Comparison of ENCODE assay signal across 23 cellular contexts in genomic region chr12:105888696-105889095, GRCh38.
A peak's percentile ranks its signal among the peaks of the same experiment; 100 is the strongest.
DNase-seq lines count a peak whose midpoint lies in the region; ATAC-seq, FAIRE-seq and TF ChIP-seq lines count a peak whose summit lies in the region.
"Had no signal": no experiment of that assay in that cellular context is flagged by ENCODE, and none has a peak within 500 bp of the region (broad histone marks: within the 10 kb centered on the region; RNA-seq: fewer than 3 reads in every experiment).

No MANE protein-coding gene starts in this region.

- H3K4me3 ChIP-seq in liver (ENCODE audit: low read depth in 1 of 3, low read length in 3 of 3): no peak overlapping the region
- H3K4me3 ChIP-seq in HepG2 (replicated peaks in 1 of 3; ENCODE audit: insufficient read depth in 1 of 3, low read depth in 2 of 3, low read length in 3 of 3): no peak overlapping the region
- H3K4me3 ChIP-seq in K562: no peak overlapping the region
- H3K4me3 ChIP-seq in mesenchymal stem cell (ENCODE audit: insufficient read depth in 1 of 2, low read depth in 1 of 2, low read length in 2 of 2): no peak overlapping the region
- H3K4me3 ChIP-seq: psoas muscle, SJSA1 had no signal

- H2AFZ ChIP-seq in HepG2 (ENCODE audit: low read length) (no peak overlapping the region), K562 (ENCODE audit: low read depth, low read length) (0 out of 2 replicates have a peak overlapping the region, but pooled peaks have one; percentile 11), mesenchymal stem cell (ENCODE audit: low read depth, low read length) (no peak overlapping the region)

- H3K14ac ChIP-seq in mesenchymal stem cell (ENCODE audit: low read length in 2 of 2): no peak overlapping the region

- H2BK12ac ChIP-seq in mesenchymal stem cell (ENCODE audit: low read length in 2 of 2): no peak overlapping the region

- no peaks in the 10 kb centered on the region for H3K9me1 ChIP-seq in K562 (ENCODE audit: control insufficient read depth, insufficient read depth, low read length)

- no peak for TF ChIP-seq EP300 in HepG2 (IDR thresholded peaks at IDR 0.05; ENCODE audit: low read depth in 2 of 2, low read length in 2 of 2)
- TF ChIP-seq EP300 in HepG2 (CRISPR knock-in tag; IDR thresholded peaks at IDR 0.05; ENCODE audit: borderline replicate concordance): no peak
- no peak for TF ChIP-seq EP300 in K562 (IDR thresholded peaks at IDR 0.05; ENCODE audit: low read length)

- H3K18ac ChIP-seq in mesenchymal stem cell (ENCODE audit: low read depth in 1 of 2, low read length in 2 of 2): no peak overlapping the region

- no peak overlapping the region for H2BK15ac ChIP-seq in mesenchymal stem cell (ENCODE audit: low read depth, poor library complexity, severe bottlenecking)

- no peak overlapping the region for H3K4me2 ChIP-seq in HepG2 (ENCODE audit: low read depth, low read length)
- no peak overlapping the region for H3K4me2 ChIP-seq in K562 (ENCODE audit: insufficient read depth, low read length)
- no peak overlapping the region for H3K4me2 ChIP-seq in mesenchymal stem cell (ENCODE audit: low read length, poor library complexity, severe bottlenecking)

- TF ChIP-seq POLR2A in HepG2 (IDR thresholded peaks at IDR 0.05; ENCODE audit: insufficient read depth in 1 of 2, low read depth in 2 of 2, low read length in 2 of 2): no peak
- TF ChIP-seq POLR2A in K562 (conservative IDR thresholded peaks at IDR 0.05): no peak

- no peak for TF ChIP-seq CTCF in liver (IDR thresholded peaks at IDR 0.05; ENCODE audit: low read depth, low read length, missing input control)
- no peak for TF ChIP-seq CTCF in HepG2 (CRISPR knock-in tag; IDR thresholded peaks at IDR 0.05)
- no peak for TF ChIP-seq CTCF in K562 (IDR thresholded peaks at IDR 0.05 in 2 of 3, conservative IDR thresholded peaks at IDR 0.05 in 1 of 3; ENCODE audit: insufficient read depth in 2 of 3, low read depth in 1 of 3, low read length in 3 of 3)
- TF ChIP-seq CTCF in omental fat pad (IDR thresholded peaks at IDR 0.05): no peak

- H4K8ac ChIP-seq in mesenchymal stem cell (ENCODE audit: low read length): no peak overlapping the region

- H3K4me1 ChIP-seq in liver (ENCODE audit: control insufficient read depth in 4 of 4, insufficient read depth in 4 of 4, low read length in 3 of 4): no peaks in the 10 kb centered on the region
- no peaks in the 10 kb centered on the region for H3K4me1 ChIP-seq in HepG2 (ENCODE audit: insufficient read depth, low read length)
- H3K4me1 ChIP-seq in K562 (replicated peaks in 1 of 2; ENCODE audit: control insufficient read depth in 2 of 2, insufficient read depth in 2 of 2, low read length in 2 of 2): no peaks in the 10 kb centered on the region; a peak in 1 of 5 replicates
- no peaks in the 10 kb centered on the region for H3K4me1 ChIP-seq in mesenchymal stem cell (ENCODE audit: control insufficient read depth, insufficient read depth, low read depth, low read length)
- H3K4me1 ChIP-seq: psoas muscle, SJSA1 had no signal

- no peak overlapping the region for H3K4ac ChIP-seq in mesenchymal stem cell (ENCODE audit: low read depth in 1 of 2, low read length in 2 of 2)

- in situ Hi-C loops in HepG2 (cut with HindIII; ENCODE audit: extremely low pct_ligation_motif_present, low pct_unique_long_range_greater_than_20kb) (no loop called here), K562 (cut with MboI) (no loop called here)

- H4K91ac ChIP-seq in mesenchymal stem cell (ENCODE audit: low read length): no peak overlapping the region

- POLR2A ChIA-PET in HepG2 (lab: Yijun Ruan, JAX) (no interaction called here), K562 (lab: Yijun Ruan, JAX) (interaction anchor here (1.1 kb wide), 1 partner anchor 9 kb away, joined by 3 read pairs; no protein-coding TSS in a partner anchor)

- TF ChIP-seq RAD21 in liver (IDR thresholded peaks at IDR 0.05): peak; percentile 10 to 21
- TF ChIP-seq RAD21 in HepG2 (CRISPR knock-in tag; IDR thresholded peaks at IDR 0.05): no peak
- no peak for TF ChIP-seq RAD21 in K562 (CRISPR knock-in tag; conservative IDR thresholded peaks at IDR 0.05 in 1 of 2, IDR thresholded peaks at IDR 0.05 in 1 of 2)

- H2AK5ac ChIP-seq in mesenchymal stem cell (ENCODE audit: low read length, severe bottlenecking): no peak overlapping the region

- DNase-seq in HepG2 (ENCODE audit: low spot score) (no peak), K562 (ENCODE audit: extremely low read depth in 1 of 4, low spot score in 3 of 4) (no peak), mesenchymal stem cell (peak; percentile 14), cerebellum (ENCODE audit: low spot score) (no peak), MV-4-11 (lab: John Stamatoyannopoulos, UW) (no peak), omental fat pad (ENCODE audit: low spot score) (no peak)
- DNase-seq: activated CD4-positive, alpha-beta T cell treated with anti-CD3 and anti-CD28 coated beads, Interleukin-2, amount 50 U/mL, for 48 hours; activated naive CD4-positive, alpha-beta T cell treated with anti-CD3 and anti-CD28 coated beads for 36 hours; amygdala; caudate nucleus; CD8-positive, alpha-beta T cell; NCI-H1105; NCI-H2029; NCI-H345; psoas muscle; stimulated activated naive CD4-positive, alpha-beta T cell treated with Interleukin-2 at 50 U/mL for 16 hours; T-cell had no signal

- ATAC-seq in HepG2 (no peak), K562 (no peak), GM21723 (IDR thresholded peaks at IDR 0.05; ENCODE audit: unreplicated experiment) (no peak), omental fat pad (ENCODE audit: low FRiP score) (no peak)
- ATAC-seq: CD8-positive, alpha-beta T cell; psoas muscle; T-cell had no signal

- BruUV-seq in HepG2 (replicated peaks; lab: Mats Ljungman, UMichigan) (no TSS peak), K562 (replicated peaks; lab: Mats Ljungman, UMichigan) (no TSS peak)

- H3K79me2 ChIP-seq in HepG2 (ENCODE audit: insufficient read depth, low read length) (no peaks in the 10 kb centered on the region), K562 (ENCODE audit: control insufficient read depth, insufficient read depth, low read length) (no peaks in the 10 kb centered on the region)

- no peak for FAIRE-seq in HepG2 (lab: Jason Lieb, UNC)
- no peak for FAIRE-seq in K562 (lab: Jason Lieb, UNC)
- FAIRE-seq: endometrium, H54, islet of Langerhans had no signal

- H3K36me3 ChIP-seq in liver (ENCODE audit: control insufficient read depth in 4 of 4, insufficient read depth in 3 of 4, low read depth in 1 of 4, low read length in 3 of 4) (no peaks in the 10 kb centered on the region), HepG2 (replicated peaks in 1 of 2; ENCODE audit: control insufficient read depth in 1 of 2, insufficient read depth in 2 of 2, low read length in 2 of 2) (no peaks in the 10 kb centered on the region), K562 (ENCODE audit: control insufficient read depth, insufficient read depth, low read length) (no peaks in the 10 kb centered on the region), mesenchymal stem cell (ENCODE audit: control insufficient read depth in 1 of 2, insufficient read depth in 2 of 2, low read depth in 1 of 2, low read length in 2 of 2) (no peaks in the 10 kb centered on the region)
- H3K36me3 ChIP-seq: SJSA1 had no signal

- H2BK120ac ChIP-seq in mesenchymal stem cell (ENCODE audit: low read depth, low read length): no peak overlapping the region

- H3K9me3 ChIP-seq in liver (ENCODE audit: control insufficient read depth in 4 of 4, low read length in 3 of 4): no peaks in the 10 kb centered on the region
- H3K9me3 ChIP-seq in HepG2 (ENCODE audit: low read length): no peaks in the 10 kb centered on the region
- no peaks in the 10 kb centered on the region for H3K9me3 ChIP-seq in K562 (replicated peaks; ENCODE audit: control insufficient read depth, insufficient read depth, low read depth, low read length)
- no peaks in the 10 kb centered on the region for H3K9me3 ChIP-seq in mesenchymal stem cell (ENCODE audit: control insufficient read depth, low read length)
- H3K9me3 ChIP-seq: psoas muscle, SJSA1 had no signal

- H3K79me1 ChIP-seq in mesenchymal stem cell (replicated peaks; ENCODE audit: low read length, poor library complexity, severe bottlenecking): no peaks in the 10 kb centered on the region

- H4K20me1 ChIP-seq in HepG2 (ENCODE audit: insufficient read depth, low read length): no peaks in the 10 kb centered on the region
- H4K20me1 ChIP-seq in K562 (replicated peaks; ENCODE audit: control insufficient read depth, insufficient read depth, low read length): no peaks in the 10 kb centered on the region

- H3K23ac ChIP-seq in mesenchymal stem cell (ENCODE audit: low read length in 2 of 2): no peak overlapping the region

- CTCF ChIA-PET in HepG2 (lab: Yijun Ruan, JAX; ENCODE audit: low intra/inter-chr PET ratio, low total read pairs) (no interaction called here), K562 (lab: Yijun Ruan, JAX; ENCODE audit: low intra/inter-chr PET ratio) (no interaction called here)

- WGBS in liver: 61% methylated on average over 4 of the region's 4 CpGs
- WGBS in HepG2 (ENCODE audit: low lambda C conversion rate): 0% methylated on average over 3 of the region's 4 CpGs
- 6% methylated on average over 4 of the region's 4 CpGs for WGBS in K562 (ENCODE audit: insufficient coverage, low coverage, missing lambda C conversion rate)
- WGBS in mesenchymal stem cell: 64% methylated on average over 4 of the region's 4 CpGs

- H2BK5ac ChIP-seq in mesenchymal stem cell (ENCODE audit: low read depth, low read length, poor library complexity, severe bottlenecking): no peak overlapping the region

- no peak overlapping the region for H3K27ac ChIP-seq in liver (ENCODE audit: low read depth in 1 of 2, low read length in 2 of 2)
- no peak overlapping the region for H3K27ac ChIP-seq in HepG2 (ENCODE audit: extremely low read length, insufficient read depth, low read length)
- no peak overlapping the region for H3K27ac ChIP-seq in K562 (ENCODE audit: extremely low read depth, low read depth, low read length)
- H3K27ac ChIP-seq in mesenchymal stem cell (ENCODE audit: low read length, poor library complexity, severe bottlenecking): no peak overlapping the region
- H3K27ac ChIP-seq: psoas muscle, SJSA1 had no signal

- intact Hi-C loops in HepG2 (cut with micrococcal nuclease; ENCODE audit: unreplicated experiment): no loop called here
- intact Hi-C loops in K562 (cut with micrococcal nuclease): no loop called here

- no peak overlapping the region for H3K9ac ChIP-seq in liver (ENCODE audit: low read depth in 1 of 2, low read length in 2 of 2)
- H3K9ac ChIP-seq in HepG2 (ENCODE audit: insufficient read depth, low read depth, low read length): no peak overlapping the region
- no peak overlapping the region for H3K9ac ChIP-seq in K562 (ENCODE audit: insufficient read depth in 1 of 2, low read depth in 2 of 2, low read length in 2 of 2)
- no peak overlapping the region for H3K9ac ChIP-seq in mesenchymal stem cell (ENCODE audit: low read length)

- H3K27me3 ChIP-seq in liver (ENCODE audit: control insufficient read depth in 4 of 4, insufficient read depth in 4 of 4, low read length in 3 of 4) (no peaks in the 10 kb centered on the region), HepG2 (ENCODE audit: control insufficient read depth in 1 of 2, insufficient read depth in 2 of 2, low read length in 2 of 2) (no peaks in the 10 kb centered on the region), K562 (ENCODE audit: control insufficient read depth in 2 of 2, insufficient read depth in 2 of 2, low read length in 2 of 2) (no peaks in the 10 kb centered on the region), mesenchymal stem cell (ENCODE audit: control insufficient read depth in 1 of 2, insufficient read depth in 1 of 2, low read length in 2 of 2) (no peaks in the 10 kb centered on the region)
- H3K27me3 ChIP-seq: SJSA1 had no signal
